8 cellular contexts compared by ENCODE assay signal in the genomic region with DNA sequence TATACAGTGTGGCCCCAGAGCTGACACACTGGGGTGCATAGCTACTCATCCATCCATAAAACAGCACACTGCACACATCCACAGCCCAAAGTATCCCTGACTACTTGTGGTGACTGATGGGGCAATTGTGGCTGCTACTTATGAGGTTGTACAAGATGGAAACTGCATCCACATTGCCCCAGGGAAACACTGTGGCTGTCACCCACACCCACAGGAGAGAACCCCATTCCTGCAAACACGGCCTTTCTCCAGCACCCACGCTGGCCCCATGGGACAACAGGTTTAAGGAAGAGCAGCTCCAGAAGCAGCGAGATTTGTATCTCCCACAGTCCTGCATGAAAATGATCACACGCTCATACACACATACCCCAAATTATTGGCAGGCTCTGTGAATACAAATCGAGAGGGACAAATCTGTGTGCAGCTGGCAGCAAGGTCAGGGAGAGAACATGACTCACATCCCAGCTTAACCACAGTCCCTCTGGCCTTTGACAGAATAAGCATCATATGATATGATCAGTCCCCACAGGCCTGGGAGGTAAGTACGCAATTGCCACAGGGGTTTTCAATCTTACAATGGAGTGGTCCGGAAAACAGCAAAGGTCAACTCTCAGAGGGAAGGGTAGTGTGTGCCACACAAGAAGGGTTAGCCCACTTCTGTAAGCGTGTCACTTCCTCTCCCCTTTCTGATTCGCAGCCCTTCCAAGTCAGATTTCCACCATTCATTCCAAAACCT.
DNase-seq lines count a peak whose midpoint lies in the region; FAIRE-seq and TF ChIP-seq lines count a peak whose summit lies in the region.

No MANE protein-coding gene starts in this region.

- no peak for TF ChIP-seq CTCF in bronchial epithelial cell (IDR thresholded peaks at IDR 0.05; ENCODE audit: insufficient read depth, low read length, severe bottlenecking)

- H3K36me3 ChIP-seq in bronchial epithelial cell (ENCODE audit: control insufficient read depth, insufficient read depth, low read length) (peaks cover 4% of the 10 kb centered on the region), skeletal muscle satellite cell (ENCODE audit: insufficient read depth, low read length) (no peaks in the 10 kb centered on the region)
- H3K36me3 ChIP-seq in effector memory CD4-positive, alpha-beta T cell (ENCODE audit: control insufficient read depth, insufficient read depth, low read length) = peaks cover 24% of the 10 kb centered on the region

- H3K4me1 ChIP-seq in skeletal muscle satellite cell (ENCODE audit: control insufficient read depth, insufficient read depth, low read length) = peaks cover 30% of the 10 kb centered on the region
- no peaks in the 10 kb centered on the region for H3K4me1 ChIP-seq in effector memory CD4-positive, alpha-beta T cell (ENCODE audit: control insufficient read depth, insufficient read depth, low read length, poor library complexity, severe bottlenecking)

- no peak overlapping the region for H3K27ac ChIP-seq in effector memory CD4-positive, alpha-beta T cell (ENCODE audit: insufficient read depth, low read length, poor library complexity, severe bottlenecking)

- H3K4me3 ChIP-seq in bronchial epithelial cell (ENCODE audit: low read depth, low read length) (no peak overlapping the region), skeletal muscle satellite cell (ENCODE audit: low read length) (peak overlapping the region; percentile 25)
- H3K4me3 ChIP-seq in effector memory CD4-positive, alpha-beta T cell (ENCODE audit: insufficient read depth, low read depth, low read length, poor library complexity, severe bottlenecking) = no peak overlapping the region

- no peaks in the 10 kb centered on the region for H3K27me3 ChIP-seq in bronchial epithelial cell (ENCODE audit: control insufficient read depth, insufficient read depth, low read length)
- H3K27me3 ChIP-seq in skeletal muscle satellite cell (ENCODE audit: control insufficient read depth, insufficient read depth, low read length) = peaks cover 7% of the 10 kb centered on the region
- no peaks in the 10 kb centered on the region for H3K27me3 ChIP-seq in effector memory CD4-positive, alpha-beta T cell (replicated peaks; ENCODE audit: control insufficient read depth, insufficient read depth, low read length, poor library complexity, severe bottlenecking)

- H3K27me3 Mint-ChIP-seq in activated CD4-positive, alpha-beta T cell treated with anti-CD3 and anti-CD28 coated beads, Interleukin-2, amount 10 ng/mL, durations not matched to agents 24 days and 14 days = peaks cover under 1% of the 10 kb centered on the region

- no peaks in the 10 kb centered on the region for H3K9me3 ChIP-seq in skeletal muscle satellite cell (replicated peaks; ENCODE audit: low read length)
- no peaks in the 10 kb centered on the region for H3K9me3 ChIP-seq in effector memory CD4-positive, alpha-beta T cell (ENCODE audit: control insufficient read depth, low read length)

- no peak for FAIRE-seq in bronchial epithelial cell (lab: Jason Lieb, UNC)

- no peaks in the 10 kb centered on the region for H3K9me3 Mint-ChIP-seq in activated CD4-positive, alpha-beta T cell treated with anti-CD3 and anti-CD28 coated beads, Interleukin-2, amount 10 ng/mL, durations not matched to agents 24 days and 14 days

- peak overlapping the region; percentile 82 for H3K27ac Mint-ChIP-seq in activated CD4-positive, alpha-beta T cell treated with anti-CD3 and anti-CD28 coated beads, Interleukin-2, amount 10 ng/mL, durations not matched to agents 24 days and 14 days

- H3K4me2 ChIP-seq in skeletal muscle satellite cell (ENCODE audit: low read length) = peak overlapping the region; percentile 61

- peaks cover 16% of the 10 kb centered on the region for H3K36me3 Mint-ChIP-seq in activated CD4-positive, alpha-beta T cell treated with anti-CD3 and anti-CD28 coated beads, Interleukin-2, amount 10 ng/mL, durations not matched to agents 24 days and 14 days (ENCODE audit: low read depth)

- H3K4me3 Mint-ChIP-seq in activated CD4-positive, alpha-beta T cell treated with anti-CD3 and anti-CD28 coated beads, Interleukin-2, amount 10 ng/mL, durations not matched to agents 24 days and 14 days = no peak overlapping the region

- DNase-seq in activated CD4-positive, alpha-beta T cell treated with anti-CD3 and anti-CD28 coated beads, Interleukin-2, amount 10 ng/mL, durations not matched to agents 24 days and 14 days = peak; percentile 61
- DNase-seq in activated CD4-positive, alpha-beta T cell treated with anti-CD3 and anti-CD28 coated beads, Interleukin-2, amount 50 U/mL, for 1 hour = no peak
- DNase-seq in HT1080 (ENCODE audit: low read depth) = peak; percentile 92
- DNase-seq in bronchial epithelial cell (ENCODE audit: low read depth) = peak; percentile 22
- DNase-seq in UCSD-AML1 (lab: John Stamatoyannopoulos, UW; ENCODE audit: unreplicated experiment) = no peak
- DNase-seq in NCI-H2196 (lab: John Stamatoyannopoulos, UW; ENCODE audit: unreplicated experiment) = no peak
- DNase-seq in effector memory CD4-positive, alpha-beta T cell = no peak

- peaks cover 8% of the 10 kb centered on the region for H3K4me1 Mint-ChIP-seq in activated CD4-positive, alpha-beta T cell treated with anti-CD3 and anti-CD28 coated beads, Interleukin-2, amount 10 ng/mL, durations not matched to agents 24 days and 14 days

- peak overlapping the region; percentile 43 for H3K9ac ChIP-seq in skeletal muscle satellite cell (ENCODE audit: low read depth, low read length)

- intact Hi-C loops in activated CD4-positive, alpha-beta T cell treated with anti-CD3 and anti-CD28 coated beads, Interleukin-2, amount 10 ng/mL, durations not matched to agents 24 days and 14 days (cut with micrococcal nuclease) = loop anchor here (2.0 kb wide), 1 partner anchor 63 kb away; the partner anchor contains the start of gene ESR2

Comparison
In these comparisons a context has a peak if more than half of its experiments do, and no peak if none do; other contexts are left out.
1. DNase-seq: peak in activated CD4-positive, alpha-beta T cell treated with anti-CD3 and anti-CD28 coated beads, Interleukin-2, amount 10 ng/mL, durations not matched to agents 24 days and 14 days (single experiment), HT1080 (single experiment) and bronchial epithelial cell (single experiment); none in activated CD4-positive, alpha-beta T cell treated with anti-CD3 and anti-CD28 coated beads, Interleukin-2, amount 50 U/mL, for 1 hour (single experiment), UCSD-AML1 (single experiment), NCI-H2196 (single experiment) and effector memory CD4-positive, alpha-beta T cell (0 of 3).